ENCODE assay signal across 8 cellular contexts in the genomic region with DNA sequence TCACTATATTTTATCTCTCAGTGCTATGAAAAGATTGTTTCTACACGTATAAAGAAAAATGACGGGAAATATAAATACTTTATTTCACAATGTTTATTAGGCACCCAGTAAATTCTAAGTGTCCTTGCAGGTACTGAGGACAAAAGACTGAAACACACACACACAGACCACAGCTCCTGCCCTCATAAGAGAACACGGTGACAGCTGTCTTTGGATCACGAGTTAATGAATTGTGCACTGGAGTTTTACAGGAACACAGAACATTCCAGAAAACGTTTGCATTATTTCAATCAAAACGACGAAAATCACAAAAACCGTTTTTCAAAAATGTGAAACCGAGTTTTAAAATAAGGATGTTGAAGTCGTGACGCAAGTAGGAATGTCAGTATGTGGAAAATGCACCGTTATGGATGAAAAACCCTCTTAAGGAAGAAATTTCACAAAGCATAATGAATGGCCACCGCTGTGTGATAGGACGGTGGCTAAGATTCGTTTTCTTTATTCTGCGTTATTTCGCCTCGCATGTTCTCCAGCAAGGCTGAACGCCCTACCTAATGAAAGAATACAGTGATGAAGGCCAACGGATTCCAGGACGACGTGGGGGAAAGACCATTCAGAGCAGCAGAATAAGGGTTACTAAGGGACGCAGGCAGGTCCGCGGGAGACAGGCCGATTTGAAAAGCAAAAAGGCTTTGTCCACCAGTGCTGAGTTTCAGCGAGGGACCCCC. TPM values are rescaled to one million over a fixed set of nuclear protein-coding genes. Genes with fewer than 3 reads are reported as not detected.
A peak's percentile ranks its signal among the peaks of the same experiment; 100 is the strongest.
DNase-seq lines count a peak whose midpoint lies in the region; ATAC-seq and TF ChIP-seq lines count a peak whose summit lies in the region.

No MANE protein-coding gene starts in this region.

- H3K9me3 ChIP-seq in HUES64 (ENCODE audit: insufficient read depth, low read depth, low read length) (no peaks in the 10 kb centered on the region), mesenchymal stem cell (ENCODE audit: control insufficient read depth, low read length) (no peaks in the 10 kb centered on the region)

- H3K4me2 ChIP-seq in mesenchymal stem cell (ENCODE audit: low read length, poor library complexity, severe bottlenecking): peak overlapping the region; percentile 30

- H3K4ac ChIP-seq in mesenchymal stem cell (ENCODE audit: low read depth in 1 of 2, low read length in 2 of 2): peak overlapping the region in 1 of 2 experiments; percentile 37

- H2BK5ac ChIP-seq in mesenchymal stem cell (ENCODE audit: low read depth, low read length, poor library complexity, severe bottlenecking): no peak overlapping the region

- peak overlapping the region; percentile 15 for H2BK120ac ChIP-seq in mesenchymal stem cell (ENCODE audit: low read depth, low read length)

- TF ChIP-seq CTCF in brain microvascular endothelial cell (IDR thresholded peaks at IDR 0.05; ENCODE audit: low read depth, low read length, missing control alignments): no peak

- no peak overlapping the region for H2BK12ac ChIP-seq in mesenchymal stem cell (ENCODE audit: low read length in 2 of 2)

- no peak overlapping the region for H2BK15ac ChIP-seq in mesenchymal stem cell (ENCODE audit: low read depth, poor library complexity, severe bottlenecking)

- no peaks in the 10 kb centered on the region for H3K27me3 Mint-ChIP-seq in activated T-cell treated with anti-CD3 and anti-CD28 coated beads, Interleukin-2, amount 50 U/mL, for 4 hours (ENCODE audit: low read depth)

- peak overlapping the region; percentile 92 for H3K27ac ChIP-seq in HUES64 (ENCODE audit: low read depth, low read length)
- peak overlapping the region; percentile 94 for H3K27ac ChIP-seq in brain microvascular endothelial cell
- H3K27ac ChIP-seq in mesenchymal stem cell (ENCODE audit: low read length, poor library complexity, severe bottlenecking): peak overlapping the region; percentile 99

- H2AFZ ChIP-seq in mesenchymal stem cell (ENCODE audit: low read depth, low read length): no peak overlapping the region

- no peak overlapping the region for H4K91ac ChIP-seq in mesenchymal stem cell (ENCODE audit: low read length)

- no peaks in the 10 kb centered on the region for H3K79me1 ChIP-seq in mesenchymal stem cell (replicated peaks; ENCODE audit: low read length, poor library complexity, severe bottlenecking)

- 2% methylated on average over 24 of the region's 27 CpGs for WGBS in HUES64
- WGBS in mesenchymal stem cell: 3% methylated on average over 22 of the region's 27 CpGs

- peak overlapping the region; percentile 79 for H3K4me3 ChIP-seq in HUES64 (ENCODE audit: low read length)
- peak overlapping the region; percentile 76 for H3K4me3 ChIP-seq in brain microvascular endothelial cell (ENCODE audit: low read depth, low read length)
- peak overlapping the region; percentile 52 to 88 for H3K4me3 ChIP-seq in mesenchymal stem cell (ENCODE audit: insufficient read depth in 1 of 2, low read depth in 1 of 2, low read length in 2 of 2)

- no peaks in the 10 kb centered on the region for H3K9me3 Mint-ChIP-seq in activated T-cell treated with anti-CD3 and anti-CD28 coated beads, Interleukin-2, amount 50 U/mL, for 4 hours

- no peak for DNase-seq in activated T-cell treated with anti-CD3 and anti-CD28 coated beads, Interleukin-2, amount 50 U/mL, for 4 hours
- no peak for DNase-seq in activated T-cell treated with anti-CD3 and anti-CD28 coated beads, Interleukin-2, amount 50 U/mL, for 1 hour
- DNase-seq in brain microvascular endothelial cell (no peak), mesenchymal stem cell (no peak), hypothalamus (lab: John Stamatoyannopoulos, UW) (no peak), T-helper 9 cell (no peak)
- no peak for DNase-seq in stimulated activated CD4-positive, alpha-beta T cell treated with anti-CD3 and anti-CD28 coated beads, Interleukin-4, amount 100 ng/mL, for 24 hours

- H3K4me1 Mint-ChIP-seq in activated T-cell treated with anti-CD3 and anti-CD28 coated beads, Interleukin-2, amount 50 U/mL, for 4 hours (ENCODE audit: low read depth): peaks cover 2% of the 10 kb centered on the region

- peak in 1 of 2 donors; percentile 9 for ATAC-seq in activated T-cell treated with anti-CD3 and anti-CD28 coated beads, Interleukin-2, amount 50 U/mL, for 4 hours

- peaks cover 4% of the 10 kb centered on the region; the same call in 1 of the 2 replicates for H3K4me1 ChIP-seq in HUES64 (ENCODE audit: insufficient read depth, low read length)
- peaks cover 2% of the 10 kb centered on the region for H3K4me1 ChIP-seq in mesenchymal stem cell (ENCODE audit: control insufficient read depth, insufficient read depth, low read depth, low read length)

- no peak overlapping the region for H3K14ac ChIP-seq in mesenchymal stem cell (ENCODE audit: low read length in 2 of 2)

- H2AK5ac ChIP-seq in mesenchymal stem cell (ENCODE audit: low read length, severe bottlenecking): no peak overlapping the region

- H3K9ac ChIP-seq in HUES64 (ENCODE audit: low read depth, low read length) (peak overlapping the region; percentile 91), mesenchymal stem cell (ENCODE audit: low read length) (peak overlapping the region; percentile 97)

- no peaks in the 10 kb centered on the region for H3K36me3 Mint-ChIP-seq in activated T-cell treated with anti-CD3 and anti-CD28 coated beads, Interleukin-2, amount 50 U/mL, for 4 hours (ENCODE audit: insufficient read depth)

- H3K27me3 ChIP-seq in HUES64 (ENCODE audit: insufficient read depth, low read length) (no peaks in the 10 kb centered on the region), brain microvascular endothelial cell (replicated peaks) (no peaks in the 10 kb centered on the region), mesenchymal stem cell (ENCODE audit: control insufficient read depth in 1 of 2, insufficient read depth in 1 of 2, low read length in 2 of 2) (no peaks in the 10 kb centered on the region)

- H3K18ac ChIP-seq in mesenchymal stem cell (ENCODE audit: low read depth in 1 of 2, low read length in 2 of 2): no peak overlapping the region

- in situ Hi-C loops in brain microvascular endothelial cell (cut with HindIII; ENCODE audit: low pct_ligation_motif_present, low sequenced_read_pairs): no loop called here

- no peak overlapping the region for H3K23ac ChIP-seq in mesenchymal stem cell (ENCODE audit: low read length in 2 of 2)

- peak overlapping the region; percentile 90 for H3K4me3 Mint-ChIP-seq in activated T-cell treated with anti-CD3 and anti-CD28 coated beads, Interleukin-2, amount 50 U/mL, for 4 hours

- H4K8ac ChIP-seq in mesenchymal stem cell (ENCODE audit: low read length): peak overlapping the region; percentile 80

- no peaks in the 10 kb centered on the region for H3K36me3 ChIP-seq in HUES64 (ENCODE audit: insufficient read depth, low read length)
- H3K36me3 ChIP-seq in brain microvascular endothelial cell (replicated peaks): no peaks in the 10 kb centered on the region
- no peaks in the 10 kb centered on the region for H3K36me3 ChIP-seq in mesenchymal stem cell (ENCODE audit: control insufficient read depth in 1 of 2, insufficient read depth in 2 of 2, low read depth in 1 of 2, low read length in 2 of 2)

RNA-seq across cellular contexts. Expression of a gene that starts 24.2 kb away (rescaled TPM):
- 10 to 100 TPM; 19.4 to 23.5 (median 20.9) TPM for total RNA-seq in activated T-cell treated with anti-CD3 and anti-CD28 coated beads, Interleukin-2, amount 50 U/mL, for 4 hours
- 6.6 TPM for polyA plus RNA-seq in HUES64 (2013, experiment 1 of 2)
- polyA plus RNA-seq in HUES64 (2013, experiment 2 of 2): 7.0 TPM
- 15.8 TPM for polyA plus RNA-seq in mesenchymal stem cell (2013, experiment 1 of 2)
- 12.3 TPM for polyA plus RNA-seq in mesenchymal stem cell (2013, experiment 2 of 2)

RNA-seq across cellular contexts. Expression of a gene that starts 37.0 kb away (rescaled TPM):
- total RNA-seq in activated T-cell treated with anti-CD3 and anti-CD28 coated beads, Interleukin-2, amount 50 U/mL, for 4 hours: 10 to 100 TPM; 13.4 to 18.2 (median 14.2) TPM
- 6.3 TPM for polyA plus RNA-seq in HUES64 (2013, experiment 1 of 2)
- 6.2 TPM for polyA plus RNA-seq in HUES64 (2013, experiment 2 of 2)
- 17.9 TPM for polyA plus RNA-seq in mesenchymal stem cell (2013, experiment 1 of 2)
- 17.9 TPM for polyA plus RNA-seq in mesenchymal stem cell (2013, experiment 2 of 2)
